9 cellular contexts compared by ENCODE assay signal in the genomic region with DNA sequence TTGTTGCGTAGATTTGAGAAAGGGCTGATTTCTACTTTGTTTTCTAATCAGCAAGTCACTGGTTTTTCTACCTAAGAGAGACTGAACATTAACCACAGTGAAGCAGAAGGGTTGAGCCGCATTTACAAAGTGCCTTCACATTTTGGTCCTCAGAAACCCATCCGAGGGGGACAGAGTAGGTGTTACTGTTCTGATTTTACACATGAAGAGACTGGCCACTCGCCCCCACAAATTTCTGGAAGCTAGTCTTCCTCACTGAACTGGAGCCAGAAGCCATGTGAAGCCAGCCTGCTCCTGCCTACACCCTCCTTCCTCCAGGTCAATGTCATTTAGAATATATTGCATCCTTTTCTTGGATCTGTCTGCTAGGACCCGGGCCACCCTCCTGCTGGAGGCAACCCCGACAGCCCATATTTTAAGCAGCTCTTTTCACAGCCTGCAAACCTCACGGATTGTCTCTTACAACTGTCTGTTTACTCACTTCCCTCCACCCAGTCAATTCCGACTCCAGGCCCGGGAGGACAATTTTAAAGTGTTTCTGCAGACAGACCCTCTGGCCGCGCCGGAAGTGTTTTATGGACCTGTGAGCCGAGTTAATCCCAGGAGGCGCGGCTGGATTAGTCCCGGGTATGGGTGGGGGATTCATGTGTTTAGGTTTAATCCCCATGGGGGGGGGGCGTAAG.
A peak's percentile ranks its signal among the peaks of the same experiment; 100 is the strongest.
DNase-seq lines count a peak whose midpoint lies in the region; ATAC-seq lines count a peak whose summit lies in the region.
"Had no signal": no experiment of that assay in that cellular context is flagged by ENCODE, and none has a peak within 500 bp of the region (broad histone marks: within the 10 kb centered on the region; RNA-seq: fewer than 3 reads in every experiment).

No MANE protein-coding gene starts in this region.

- H3K9me3 Mint-ChIP-seq in T-helper 1 cell treated with Interleukin-12 subunit alpha and Interleukin-12 subunit beta and Interleukin-4 antibody, amounts not matched to agents 30 μg/mL and 1 μg/mL, for 36 hours, result no peaks in the 10 kb centered on the region

- H3K36me3 Mint-ChIP-seq in T-helper 1 cell treated with Interleukin-12 subunit alpha and Interleukin-12 subunit beta and Interleukin-4 antibody, amounts not matched to agents 30 μg/mL and 1 μg/mL, for 36 hours (ENCODE audit: low read depth), result no peaks in the 10 kb centered on the region

- no peaks in the 10 kb centered on the region for H3K27me3 ChIP-seq in right cardiac atrium (ENCODE audit: control insufficient read depth, insufficient read depth)

- H3K4me3 ChIP-seq in right cardiac atrium (ENCODE audit: low read length), result peak overlapping the region; percentile 26
- H3K4me3 ChIP-seq: A549 had no signal

- intact Hi-C loops in right cardiac atrium (cut with DNase I), result loop anchor here in 3 of 4 donors (5.0 to 10.0 kb wide), 3 partner anchors 94 to 356 kb away; no protein-coding TSS in a partner anchor

- peak overlapping the region; percentile 46 for H3K27ac ChIP-seq in right cardiac atrium (ENCODE audit: low read length)
- H3K27ac ChIP-seq: A549 had no signal

- H3K4me1 Mint-ChIP-seq in T-helper 1 cell treated with Interleukin-12 subunit alpha and Interleukin-12 subunit beta and Interleukin-4 antibody, amounts not matched to agents 30 μg/mL and 1 μg/mL, for 36 hours (ENCODE audit: low read depth), result peaks cover 46% of the 10 kb centered on the region

- WGBS in right cardiac atrium, result 33% methylated on average over 17 of the region's 17 CpGs

- no peaks in the 10 kb centered on the region for H3K9me3 ChIP-seq in right cardiac atrium (ENCODE audit: control insufficient read depth, low read length)
- H3K9me3 ChIP-seq: A549 had no signal

- ATAC-seq in right cardiac atrium (no peak), HG02938 (IDR thresholded peaks at IDR 0.05; ENCODE audit: unreplicated experiment) (no peak)
- no peak for ATAC-seq in stimulated activated naive CD8-positive, alpha-beta T cell treated with anti-CD3 and anti-CD28 coated beads, Interleukin-15, Interleukin-2, amounts not matched to agents 100 U/mL and 50 U/mL, for 24 hours
- ATAC-seq: A549 had no signal

- H3K4me3 Mint-ChIP-seq in T-helper 1 cell treated with Interleukin-12 subunit alpha and Interleukin-12 subunit beta and Interleukin-4 antibody, amounts not matched to agents 30 μg/mL and 1 μg/mL, for 36 hours, result peak overlapping the region; percentile 76

- peaks cover 5% of the 10 kb centered on the region for H3K4me1 ChIP-seq in right cardiac atrium (ENCODE audit: control insufficient read depth, insufficient read depth, low read length)

- DNase-seq in NCI-H1105 (lab: John Stamatoyannopoulos, UW) (peak; percentile 12), NCI-H1105 treated with DMSO at 0.1 percent for 48 hours (lab: John Stamatoyannopoulos, UW) (no peak), right cardiac atrium (peak in 1 of 3 donors; percentile 64), AG20443 (ENCODE audit: low spot score) (no peak), NCI-H748 (lab: John Stamatoyannopoulos, UW; ENCODE audit: unreplicated experiment) (no peak)
- peak; percentile 42 for DNase-seq in stimulated activated naive CD8-positive, alpha-beta T cell treated with anti-CD3 and anti-CD28 coated beads, Interleukin-15, Interleukin-2, amounts not matched to agents 100 U/mL and 50 U/mL, for 24 hours

- no peaks in the 10 kb centered on the region for H3K27me3 Mint-ChIP-seq in T-helper 1 cell treated with Interleukin-12 subunit alpha and Interleukin-12 subunit beta and Interleukin-4 antibody, amounts not matched to agents 30 μg/mL and 1 μg/mL, for 36 hours (ENCODE audit: low read depth)

- peak overlapping the region; percentile 92 for H3K27ac Mint-ChIP-seq in T-helper 1 cell treated with Interleukin-12 subunit alpha and Interleukin-12 subunit beta and Interleukin-4 antibody, amounts not matched to agents 30 μg/mL and 1 μg/mL, for 36 hours

Comparison
In these comparisons a context has a peak if more than half of its experiments do, and no peak if none do; other contexts are left out.
1. DNase-seq: peak in NCI-H1105 (single experiment) and stimulated activated naive CD8-positive, alpha-beta T cell treated with anti-CD3 and anti-CD28 coated beads, Interleukin-15, Interleukin-2, amounts not matched to agents 100 U/mL and 50 U/mL, for 24 hours (single experiment); none in NCI-H1105 treated with DMSO at 0.1 percent for 48 hours (single experiment), AG20443 (single experiment) and NCI-H748 (single experiment).